ENCODE assay signal across 11 cellular contexts in the genomic region with DNA sequence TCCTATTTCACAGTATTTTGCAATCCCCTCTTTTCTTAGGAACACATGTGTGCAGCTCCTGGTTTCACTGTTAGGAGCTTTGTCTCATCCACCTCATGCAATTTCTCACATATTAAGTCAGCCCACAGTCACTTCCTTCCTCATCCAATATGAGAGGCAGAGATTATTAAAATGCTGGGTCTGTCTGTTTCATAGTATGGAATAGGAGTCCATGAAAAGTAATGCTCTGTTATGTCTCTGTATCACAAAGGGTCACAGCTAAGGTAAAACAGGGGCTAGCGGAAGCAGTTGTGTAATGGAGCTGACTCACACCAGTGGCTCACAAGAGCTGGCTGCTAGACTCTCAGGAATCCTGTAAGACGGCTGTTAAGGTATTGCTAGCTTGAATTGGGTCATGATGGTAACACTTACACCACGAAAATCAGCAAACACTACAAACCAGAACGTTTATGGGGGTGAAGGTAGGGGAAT.
A peak's percentile ranks its signal among the peaks of the same experiment; 100 is the strongest.
DNase-seq lines count a peak whose midpoint lies in the region; ATAC-seq and TF ChIP-seq lines count a peak whose summit lies in the region.
"Had no signal": no experiment of that assay in that cellular context is flagged by ENCODE, and none has a peak within 500 bp of the region (broad histone marks: within the 10 kb centered on the region; RNA-seq: fewer than 3 reads in every experiment).

No MANE protein-coding gene starts in this region.

- in situ Hi-C loops in Panc1 (cut with HindIII; ENCODE audit: low pct_unique_long_range_greater_than_20kb, low sequenced_read_pairs): no loop called here
- in situ Hi-C loops in HAP-1 (cut with MboI; ENCODE audit: low sequenced_read_pairs): no loop called here

- POLR2A ChIA-PET in Panc1 (lab: Charles Lee): no interaction called here
- POLR2A ChIA-PET in activated CD4-positive, alpha-beta T cell treated with anti-CD3 and anti-CD28 coated beads for 36 hours (lab: Charles Lee): no interaction called here

- H3K27ac Mint-ChIP-seq in activated CD4-positive, alpha-beta T cell treated with anti-CD3 and anti-CD28 coated beads for 36 hours: no peak overlapping the region
- H3K27ac Mint-ChIP-seq: activated naive CD4-positive, alpha-beta T cell treated with anti-CD3 and anti-CD28 coated beads, Interleukin-2, amount 50 U/mL, for 72 hours had no signal

- TF ChIP-seq CTCF in Panc1 (IDR thresholded peaks at IDR 0.05) (no peak), epithelial cell of proximal tubule (conservative IDR thresholded peaks at IDR 0.05; ENCODE audit: low read depth, low read length) (no peak), retinal pigment epithelial cell (conservative IDR thresholded peaks at IDR 0.05; ENCODE audit: low read depth, low read length) (no peak)

- intact Hi-C loops in Panc1 (cut with micrococcal nuclease; ENCODE audit: unreplicated experiment): no loop called here
- intact Hi-C loops in activated CD4-positive, alpha-beta T cell treated with anti-CD3 and anti-CD28 coated beads for 36 hours (cut with DNase I, micrococcal nuclease): no loop called here

- no peak overlapping the region for H3K27ac ChIP-seq in Panc1 (ENCODE audit: low read length)

- DNase-seq in H4 (ENCODE audit: low spot score): peak; percentile 82
- peak; percentile 7 for DNase-seq in Panc1 (ENCODE audit: low read depth, low spot score)
- peak; percentile 71 for DNase-seq in epithelial cell of proximal tubule (ENCODE audit: low read depth)
- peak; percentile 92 for DNase-seq in retinal pigment epithelial cell (ENCODE audit: low read depth)
- no peak for DNase-seq in HAP-1 (ENCODE audit: low spot score in 2 of 2)
- DNase-seq in activated CD4-positive, alpha-beta T cell treated with anti-CD3 and anti-CD28 coated beads for 36 hours: no peak
- DNase-seq: NCI-H2227 treated with DMSO at 0.1 percent for 48 hours, retina had no signal

- no peaks in the 10 kb centered on the region for H3K4me1 Mint-ChIP-seq in activated CD4-positive, alpha-beta T cell treated with anti-CD3 and anti-CD28 coated beads for 36 hours

- H3K9me3 ChIP-seq in Panc1 (ENCODE audit: control insufficient read depth, insufficient read depth, low read depth, low read length) (no peaks in the 10 kb centered on the region), HAP-1 (no peaks in the 10 kb centered on the region; the same call in 1 of the 2 replicates)

- H3K36me3 ChIP-seq in Panc1 (ENCODE audit: control insufficient read depth, insufficient read depth, low read length) (no peaks in the 10 kb centered on the region), HAP-1 (replicated peaks) (no peaks in the 10 kb centered on the region)

- H3K27me3 ChIP-seq in Panc1 (ENCODE audit: control insufficient read depth, insufficient read depth, low read length) (no peaks in the 10 kb centered on the region), HAP-1 (ENCODE audit: low read depth) (no peaks in the 10 kb centered on the region)

- H3K9me3 Mint-ChIP-seq in activated CD4-positive, alpha-beta T cell treated with anti-CD3 and anti-CD28 coated beads for 36 hours (ENCODE audit: low read depth): peaks cover 9% of the 10 kb centered on the region

- no peaks in the 10 kb centered on the region for H3K4me1 ChIP-seq in Panc1 (ENCODE audit: control insufficient read depth, insufficient read depth, low read length)
- H3K4me1 ChIP-seq in HAP-1: no peaks in the 10 kb centered on the region

- H3K4me3 Mint-ChIP-seq in activated CD4-positive, alpha-beta T cell treated with anti-CD3 and anti-CD28 coated beads for 36 hours: no peak overlapping the region

- ATAC-seq in Panc1: no peak
- ATAC-seq in HG03520 (IDR thresholded peaks at IDR 0.05; ENCODE audit: unreplicated experiment): no peak
- ATAC-seq in GM18861 (IDR thresholded peaks at IDR 0.05; ENCODE audit: unreplicated experiment): no peak
- no peak for ATAC-seq in activated CD4-positive, alpha-beta T cell treated with anti-CD3 and anti-CD28 coated beads for 36 hours
- ATAC-seq: activated naive CD4-positive, alpha-beta T cell treated with anti-CD3 and anti-CD28 coated beads, Interleukin-2, amount 50 U/mL, for 72 hours had no signal

- no TSS peak for BruUV-seq in Panc1 (replicated peaks; lab: Mats Ljungman, UMichigan)

- CTCF ChIA-PET in Panc1 (lab: Charles Lee): no interaction called here
- CTCF ChIA-PET in activated CD4-positive, alpha-beta T cell treated with anti-CD3 and anti-CD28 coated beads for 36 hours (lab: Charles Lee): no interaction called here

- no peaks in the 10 kb centered on the region for H3K27me3 Mint-ChIP-seq in activated CD4-positive, alpha-beta T cell treated with anti-CD3 and anti-CD28 coated beads for 36 hours

- H3K36me3 Mint-ChIP-seq in activated CD4-positive, alpha-beta T cell treated with anti-CD3 and anti-CD28 coated beads for 36 hours (ENCODE audit: low read depth): no peaks in the 10 kb centered on the region

- no peak overlapping the region for H3K4me3 ChIP-seq in Panc1 (ENCODE audit: low read depth in 2 of 2, low read length in 2 of 2)
- no peak overlapping the region for H3K4me3 ChIP-seq in epithelial cell of proximal tubule (ENCODE audit: low read depth, low read length)
- H3K4me3 ChIP-seq in retinal pigment epithelial cell (ENCODE audit: low read length): no peak overlapping the region
- H3K4me3 ChIP-seq in HAP-1: no peak overlapping the region

Comparison
In these comparisons a context has a peak if more than half of its experiments do, and no peak if none do; other contexts are left out.
1. DNase-seq: peak in H4 (single experiment), Panc1 (single experiment), epithelial cell of proximal tubule (single experiment) and retinal pigment epithelial cell (single experiment); none in HAP-1 (0 of 2) and activated CD4-positive, alpha-beta T cell treated with anti-CD3 and anti-CD28 coated beads for 36 hours (single experiment).